In genomic region chr6:35318200-35318844, GRCh38 we compare ENCODE assay signal across 9 cellular contexts. TPM values are rescaled to one million over a fixed set of nuclear protein-coding genes. Genes with fewer than 3 reads are reported as not detected.
A peak's percentile ranks its signal among the peaks of the same experiment; 100 is the strongest.
DNase-seq lines count a peak whose midpoint lies in the region; ATAC-seq and TF ChIP-seq lines count a peak whose summit lies in the region.
"Had no signal": no experiment of that assay in that cellular context is flagged by ENCODE, and none has a peak within 500 bp of the region (broad histone marks: within the 10 kb centered on the region; RNA-seq: fewer than 3 reads in every experiment).

No MANE protein-coding gene starts in this region.

- TF ChIP-seq CTCF in left ventricle myocardium inferior (IDR thresholded peaks at IDR 0.05; ENCODE audit: borderline replicate concordance): peak; percentile 12

- H3K4me3 ChIP-seq in left ventricle myocardium inferior: peak overlapping the region; percentile 78

- peak; percentile 95 for DNase-seq in DMS 273 (lab: John Stamatoyannopoulos, UW; ENCODE audit: unreplicated experiment)
- peak; percentile 89 for DNase-seq in NCI-H146 (lab: John Stamatoyannopoulos, UW)
- peak in 56 of 58 donors; percentile 10 to 87 (median 73) for DNase-seq in anterior cingulate cortex (lab: John Stamatoyannopoulos, UW)
- DNase-seq in left ventricle myocardium inferior: peak; percentile 83
- DNase-seq in posterior cingulate gyrus: peak; percentile 77 to 98 (median 85)

- H3K9me3 ChIP-seq in left ventricle myocardium inferior (replicated peaks): no peaks in the 10 kb centered on the region
- H3K9me3 ChIP-seq: neutrophil had no signal

- peak overlapping the region; percentile 63 for H3K27ac ChIP-seq in left ventricle myocardium inferior (replicated peaks)
- H3K27ac ChIP-seq: neutrophil had no signal

- intact Hi-C loops in left ventricle myocardium inferior (cut with micrococcal nuclease): no loop called here
- intact Hi-C loops in posterior cingulate gyrus (cut with DNase I): no loop called here

- no peaks in the 10 kb centered on the region for H3K36me3 ChIP-seq in left ventricle myocardium inferior

- H3K27me3 ChIP-seq in left ventricle myocardium inferior (ENCODE audit: low read depth): no peaks in the 10 kb centered on the region
- H3K27me3 ChIP-seq: neutrophil had no signal

- peaks cover 20% of the 10 kb centered on the region for H3K4me1 ChIP-seq in left ventricle myocardium inferior

- ATAC-seq in GM18907 (IDR thresholded peaks at IDR 0.05; ENCODE audit: unreplicated experiment) (no peak), HG02970 (IDR thresholded peaks at IDR 0.05; ENCODE audit: low FRiP score, unreplicated experiment) (no peak), GM18870 (IDR thresholded peaks at IDR 0.05; ENCODE audit: unreplicated experiment) (no peak)

RNA-seq across cellular contexts. Expression of gene DEF6, which starts 20.7 kb away (rescaled TPM):
- total RNA-seq in left ventricle myocardium inferior: 1.0 TPM

RNA-seq across cellular contexts. Expression of gene PPARD, which starts 24.0 kb away (rescaled TPM):
- 14.9 TPM for total RNA-seq in left ventricle myocardium inferior

RNA-seq across cellular contexts. Expression of gene ZNF76, which starts 58.8 kb away (rescaled TPM):
- total RNA-seq in left ventricle myocardium inferior: 38.7 TPM
